9 cellular contexts compared by ENCODE assay signal in genomic region chrX:118992441-118993121, GRCh38. TPM values are rescaled to one million over a fixed set of nuclear protein-coding genes. Genes with fewer than 3 reads are reported as not detected.
A peak's percentile ranks its signal among the peaks of the same experiment; 100 is the strongest.
DNase-seq lines count a peak whose midpoint lies in the region; ATAC-seq and TF ChIP-seq lines count a peak whose summit lies in the region.
"Not testable (repeated sequence)": the region's sequence is repeated elsewhere in the genome, so short reads cannot be mapped to it uniquely, and the experiment has no call there.
"Had no signal": no experiment of that assay in that cellular context is flagged by ENCODE, and none has a peak within 500 bp of the region (broad histone marks: within the 10 kb centered on the region; RNA-seq: fewer than 3 reads in every experiment).

No MANE protein-coding gene starts in this region.

- ATAC-seq in CD4-positive, alpha-beta T cell (ENCODE audit: poor library complexity) = peak; percentile 68
- ATAC-seq in naive thymus-derived CD8-positive, alpha-beta T cell = peak in 1 of 2 donors; percentile 44

- WGBS in endodermal cell (ENCODE audit: insufficient coverage in 1 of 2, insufficient read length in 1 of 2), 2 experiments = 93% methylated on average over 4 of the region's 4 CpGs; no CpG with 5 or more reads in 1 of the 2 experiments

- H3K36me3 Mint-ChIP-seq in CD4-positive, alpha-beta T cell (ENCODE audit: low read depth) = peaks cover 25% of the 10 kb centered on the region
- peaks cover 56% of the 10 kb centered on the region for H3K36me3 Mint-ChIP-seq in activated naive CD4-positive, alpha-beta T cell treated with anti-CD3 and anti-CD28 coated beads for 36 hours (ENCODE audit: low read depth)
- H3K36me3 Mint-ChIP-seq in endodermal cell (ENCODE audit: low read depth) = peaks cover 11% of the 10 kb centered on the region
- peaks cover 0 to 21% (median 7%) of the 10 kb centered on the region in 3 donors for H3K36me3 Mint-ChIP-seq in naive thymus-derived CD8-positive, alpha-beta T cell

- peak overlapping the region; percentile 46 for H3K4me3 Mint-ChIP-seq in CD4-positive, alpha-beta T cell
- not testable (repeated sequence) for H3K4me3 Mint-ChIP-seq in activated naive CD4-positive, alpha-beta T cell treated with anti-CD3 and anti-CD28 coated beads for 36 hours; endodermal cell
- H3K4me3 Mint-ChIP-seq in naive thymus-derived CD8-positive, alpha-beta T cell = peak overlapping the region in 8 of 10 donors; percentile 6 to 60 (median 52)

- not testable (repeated sequence) for TF ChIP-seq CTCF in CD4-positive, alpha-beta T cell (IDR thresholded peaks at IDR 0.05); endodermal cell (conservative IDR thresholded peaks at IDR 0.05)

- not testable (repeated sequence) for H3K4me1 ChIP-seq in endodermal cell (ENCODE audit: control insufficient read depth, insufficient read depth, low read length)

- H3K4me1 Mint-ChIP-seq in CD4-positive, alpha-beta T cell (ENCODE audit: low read depth) = peaks cover 31% of the 10 kb centered on the region
- H3K4me1 Mint-ChIP-seq in activated naive CD4-positive, alpha-beta T cell treated with anti-CD3 and anti-CD28 coated beads for 36 hours (ENCODE audit: low read depth) = peaks cover 38% of the 10 kb centered on the region
- not testable (repeated sequence) for H3K4me1 Mint-ChIP-seq in endodermal cell
- peaks cover 14 to 29% (median 24%) of the 10 kb centered on the region in 4 donors for H3K4me1 Mint-ChIP-seq in naive thymus-derived CD8-positive, alpha-beta T cell

- H3K4me3 ChIP-seq in endodermal cell (ENCODE audit: low read length) = not testable (repeated sequence)

- not testable (repeated sequence) for H3K27me3 ChIP-seq in CD4-positive, alpha-beta T cell (ENCODE audit: control insufficient read depth, insufficient read depth, low read length); endodermal cell (ENCODE audit: control insufficient read depth, insufficient read depth, low read length, poor library complexity, severe bottlenecking)

- intact Hi-C loops in CD4-positive, alpha-beta T cell (cut with DNase I, micrococcal nuclease); activated naive CD4-positive, alpha-beta T cell treated with anti-CD3 and anti-CD28 coated beads for 36 hours (cut with micrococcal nuclease): not testable (repeated sequence)

- H3K27ac ChIP-seq in CD4-positive, alpha-beta T cell (ENCODE audit: low read depth, low read length); endodermal cell (ENCODE audit: low read depth, low read length): not testable (repeated sequence)

- not testable (repeated sequence) for H3K9ac ChIP-seq in endodermal cell (ENCODE audit: extremely low read depth, low read length, poor library complexity, severe bottlenecking)

- not testable (repeated sequence) for H3K9me3 ChIP-seq in CD4-positive, alpha-beta T cell (ENCODE audit: control insufficient read depth, low read length); endodermal cell (ENCODE audit: control insufficient read depth, low read length)

- not testable (repeated sequence) for H3K27me3 Mint-ChIP-seq in CD4-positive, alpha-beta T cell; activated naive CD4-positive, alpha-beta T cell treated with anti-CD3 and anti-CD28 coated beads for 36 hours (ENCODE audit: low read depth); naive thymus-derived CD8-positive, alpha-beta T cell
- H3K27me3 Mint-ChIP-seq in endodermal cell (ENCODE audit: insufficient read depth) = peaks cover 15% of the 10 kb centered on the region

- CTCF ChIA-PET in CD4-positive, alpha-beta T cell (lab: Charles Lee) = not testable (repeated sequence)
- CTCF ChIA-PET in activated naive CD4-positive, alpha-beta T cell treated with anti-CD3 and anti-CD28 coated beads for 36 hours (lab: Charles Lee) = interaction anchor here (0.7 kb wide), 1 partner anchor 792 kb away, joined by 3 read pairs; no protein-coding TSS in a partner anchor

- peak overlapping the region; percentile 81 for H3K27ac Mint-ChIP-seq in CD4-positive, alpha-beta T cell
- peak overlapping the region; percentile 36 for H3K27ac Mint-ChIP-seq in activated naive CD4-positive, alpha-beta T cell treated with anti-CD3 and anti-CD28 coated beads for 36 hours
- H3K27ac Mint-ChIP-seq in endodermal cell = peak overlapping the region; percentile 83
- peak overlapping the region in 9 of 10 donors; percentile 32 to 84 (median 72) for H3K27ac Mint-ChIP-seq in naive thymus-derived CD8-positive, alpha-beta T cell

- POLR2A ChIA-PET in CD4-positive, alpha-beta T cell (lab: Charles Lee) = interaction anchor here (0.8 to 3.6 kb wide), 3 partner anchors 12 to 17 kb away, joined by 3 to 21 read pairs (median 4); partner anchors contain the start of gene LONRF3
- POLR2A ChIA-PET in naive thymus-derived CD8-positive, alpha-beta T cell (lab: Charles Lee) = interaction anchor here (1.4 to 2.8 kb wide), 3 partner anchors 12 to 18 kb away, joined by 4 to 16 read pairs (median 5); partner anchors contain the start of gene LONRF3

- H3K9me3 Mint-ChIP-seq in CD4-positive, alpha-beta T cell; activated naive CD4-positive, alpha-beta T cell treated with anti-CD3 and anti-CD28 coated beads for 36 hours; naive thymus-derived CD8-positive, alpha-beta T cell: not testable (repeated sequence)
- H3K9me3 Mint-ChIP-seq in endodermal cell = peaks cover 79% of the 10 kb centered on the region

- DNase-seq in CD4-positive, alpha-beta T cell = peak in 8 of 10 experiments; percentile 9 to 43 (median 20)
- DNase-seq in DMS53 treated with DMSO at 0.1 percent for 48 hours (lab: John Stamatoyannopoulos, UW; ENCODE audit: unreplicated experiment) = peak; percentile 22
- DNase-seq in T-helper 22 cell (ENCODE audit: low read depth) = peak; percentile 12
- DNase-seq in activated T-cell treated with anti-CD3 and anti-CD28 coated beads, Interleukin-2, amount 50 U/mL, for 1 hour = peak; percentile 26
- not testable (repeated sequence) for DNase-seq in activated naive CD4-positive, alpha-beta T cell treated with anti-CD3 and anti-CD28 coated beads for 36 hours
- peak; percentile 65 for DNase-seq in endodermal cell
- DNase-seq in naive thymus-derived CD8-positive, alpha-beta T cell = peak in 6 of 10 donors; percentile 9 to 64 (median 26)

- H3K36me3 ChIP-seq in endodermal cell (ENCODE audit: control insufficient read depth, insufficient read depth, low read length) = not testable (repeated sequence)

RNA-seq across cellular contexts. Expression of gene LONRF3, which starts 18.2 kb away (rescaled TPM):
- total RNA-seq in CD4-positive, alpha-beta T cell = 1 to 10 TPM; 4.9 to 5.5 TPM
- 1 to 10 TPM; 5.0 to 5.4 TPM for total RNA-seq in activated naive CD4-positive, alpha-beta T cell treated with anti-CD3 and anti-CD28 coated beads for 36 hours
- 1 to 10 TPM; 2.5 to 3.8 TPM for total RNA-seq in endodermal cell
- 0.53 TPM for polyA plus RNA-seq in endodermal cell (2013, experiment 1 of 2)
- 0.75 TPM for polyA plus RNA-seq in endodermal cell (2013, experiment 2 of 2)
- total RNA-seq in naive thymus-derived CD8-positive, alpha-beta T cell = 1 to 10 TPM; 7.5 to 9.3 TPM
- 1 to 10 TPM in 1 of 3 donors, under 1 TPM in 2; 0.41 to 1.5 (median 0.68) TPM for polyA plus RNA-seq in naive thymus-derived CD8-positive, alpha-beta T cell
- polyA plus RNA-seq: AG04450, GM23338 had no signal
